In the genomic region with DNA sequence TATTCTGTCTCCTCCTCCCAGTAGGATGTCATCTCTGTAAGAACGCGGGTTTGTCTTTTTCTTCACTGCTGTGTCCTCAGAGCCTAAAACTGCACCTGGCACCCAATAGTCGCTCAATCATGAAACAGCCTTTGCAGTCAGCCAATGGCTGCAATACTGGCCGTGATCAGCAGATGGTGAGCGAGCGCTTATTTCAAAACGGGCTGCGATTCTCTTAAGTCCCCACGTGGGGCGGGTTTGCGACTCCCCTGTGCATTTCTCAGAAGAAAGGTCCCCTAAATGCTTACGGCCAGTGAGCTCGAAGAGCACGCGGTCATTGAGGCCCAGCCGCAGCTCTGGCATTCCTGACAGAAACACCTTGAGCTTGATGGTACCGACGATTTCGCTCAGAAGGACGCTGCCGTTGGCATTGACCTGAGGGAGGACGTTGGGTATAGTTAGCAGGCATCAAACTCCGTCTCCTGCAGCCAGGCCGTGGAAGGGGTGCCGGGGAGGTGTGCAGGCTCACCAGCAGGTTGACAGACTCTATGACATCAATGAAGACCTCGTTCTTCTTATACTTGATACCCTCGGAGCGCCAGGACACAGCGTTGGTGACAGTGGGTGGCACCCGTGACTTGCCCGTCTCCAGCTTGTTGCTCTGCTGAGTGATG, we compare ENCODE assay signal across 8 cellular contexts. TPM values are rescaled to one million over a fixed set of nuclear protein-coding genes. Genes with fewer than 3 reads are reported as not detected.
DNase-seq lines count a peak whose midpoint lies in the region; ATAC-seq and TF ChIP-seq lines count a peak whose summit lies in the region.

No MANE protein-coding gene starts in this region.

- no peak for TF ChIP-seq POLR2A in vagina (IDR thresholded peaks at IDR 0.05)

- WGBS in heart right ventricle, 2 donors = 22% methylated on average over 31 of the region's 31 CpGs

- H3K27me3 ChIP-seq in heart right ventricle (peaks cover 0 to 5% (median 0%) of the 10 kb centered on the region in 7 donors), vagina (no peaks in the 10 kb centered on the region)

- ATAC-seq in heart right ventricle (peak; percentile 74 to 93 (median 86)), GM19035 (IDR thresholded peaks at IDR 0.05; ENCODE audit: unreplicated experiment) (no peak)

- H3K4me1 ChIP-seq in heart right ventricle (peaks cover 0 to 13% (median 0%) of the 10 kb centered on the region in 9 donors), vagina (peaks cover 7% of the 10 kb centered on the region)

- peak overlapping the region in 4 of 10 donors; percentile 11 to 26 (median 18) for H3K4me3 ChIP-seq in heart right ventricle
- no peak overlapping the region for H3K4me3 ChIP-seq in vagina

- no peak overlapping the region for H3K27ac ChIP-seq in heart right ventricle
- no peak overlapping the region for H3K27ac ChIP-seq in vagina

- H3K9me3 ChIP-seq in heart right ventricle (no peaks in the 10 kb centered on the region), vagina (no peaks in the 10 kb centered on the region)

- H3K36me3 ChIP-seq in heart right ventricle = no peaks in the 10 kb centered on the region
- H3K36me3 ChIP-seq in vagina = no peaks in the 10 kb centered on the region

- intact Hi-C loops in heart right ventricle (cut with DNase I) = loop anchor here (1.0 to 10.0 kb wide), 6 partner anchors 63 to 214 kb away; a partner anchor contains a TSS
- intact Hi-C loops in vagina (cut with DNase I) = loop anchor here (2.0 kb wide), 1 partner anchor 62 kb away; no protein-coding TSS in a partner anchor

- peak; percentile 74 to 91 (median 77) for DNase-seq in NCI-H1417 (lab: John Stamatoyannopoulos, UW)
- peak; percentile 49 to 89 for DNase-seq in SW 1271 (lab: John Stamatoyannopoulos, UW)
- DNase-seq in activated naive CD8-positive, alpha-beta T cell treated with anti-CD3 and anti-CD28 coated beads, Interleukin-2, amount 50 U/mL, for 16 hours (ENCODE audit: low read depth, low spot score) = peak; percentile 82
- peak; percentile 84 to 88 for DNase-seq in heart right ventricle
- DNase-seq in putamen (ENCODE audit: low spot score) = peak; percentile 87
- no peak for DNase-seq in vagina (ENCODE audit: extremely low spot score in 2 of 2)

- TF ChIP-seq CTCF in GM12873 (IDR thresholded peaks at IDR 0.05; ENCODE audit: insufficient read depth, low read depth, low read length, missing control alignments) (peak; percentile 100), heart right ventricle (IDR thresholded peaks at IDR 0.05) (peak; percentile 97 to 100 (median 98)), vagina (IDR thresholded peaks at IDR 0.05) (peak; percentile 87 to 100 (median 99))

RNA-seq across cellular contexts. Expression of a gene that starts 6.0 kb away (rescaled TPM):
- not detected for total RNA-seq in heart right ventricle
- not detected for polyA plus RNA-seq in heart right ventricle
- 29.0 TPM for total RNA-seq in vagina

RNA-seq across cellular contexts. Expression of a gene that starts 12.3 kb away (rescaled TPM):
- total RNA-seq in heart right ventricle (10 to 100 TPM in 5 of 10 donors, 1 to 10 TPM in 5; 7.7 to 19.2 (median 10.3) TPM), vagina (22.8 TPM)
- polyA plus RNA-seq in heart right ventricle = 10 to 100 TPM in 1 of 2 donors, 1 to 10 TPM in 1; 5.7 to 25.6 TPM

RNA-seq across cellular contexts. Expression of a gene that starts 15.3 kb away (rescaled TPM):
- total RNA-seq in heart right ventricle = 10 to 100 TPM in 6 of 10 donors, 1 to 10 TPM in 4; 8.4 to 14.2 (median 10.3) TPM
- polyA plus RNA-seq in heart right ventricle = 10 to 100 TPM; 14.4 to 17.5 TPM
- total RNA-seq in vagina = 21.6 TPM

RNA-seq across cellular contexts. Expression of a gene that starts 37.4 kb away (rescaled TPM):
- 10 to 100 TPM; 47.6 to 62.4 (median 54.5) TPM for total RNA-seq in heart right ventricle
- polyA plus RNA-seq in heart right ventricle = 10 to 100 TPM; 62.0 to 66.2 TPM
- total RNA-seq in vagina = 18.2 TPM

RNA-seq across cellular contexts. Expression of a gene that starts 44.2 kb away (rescaled TPM):
- total RNA-seq in heart right ventricle = 100 to 1,000 TPM in 4 of 10 donors, 10 to 100 TPM in 6; 82.5 to 114 (median 96.7) TPM
- polyA plus RNA-seq in heart right ventricle = 10 to 100 TPM; 56.2 to 65.8 TPM
- 89.4 TPM for total RNA-seq in vagina

Comparison
In these comparisons a context has a peak if more than half of its experiments do, and no peak if none do; other contexts are left out.
1. DNase-seq: peak in NCI-H1417 (3 of 3), SW 1271 (2 of 2), activated naive CD8-positive, alpha-beta T cell treated with anti-CD3 and anti-CD28 coated beads, Interleukin-2, amount 50 U/mL, for 16 hours (single experiment), heart right ventricle (2 of 2) and putamen (single experiment); none in vagina (0 of 2).
2. RNA of a gene that starts 6.0 kb away (total RNA-seq): 29.0 TPM in vagina (single experiment); not detected in heart right ventricle; every median in the first group is over 10 times any median in the second.
3. Peak in every context shown above with its lines, with median percentiles within 50 percentile points of each other: CTCF ChIP-seq.